Comparison of ENCODE assay signal across 9 cellular contexts in genomic region chr3:161700998-161701397, GRCh38.
A peak's percentile ranks its signal among the peaks of the same experiment; 100 is the strongest.
DNase-seq lines count a peak whose midpoint lies in the region; ATAC-seq lines count a peak whose summit lies in the region.
"Had no signal": no experiment of that assay in that cellular context is flagged by ENCODE, and none has a peak within 500 bp of the region (broad histone marks: within the 10 kb centered on the region; RNA-seq: fewer than 3 reads in every experiment).

No MANE protein-coding gene starts in this region.

- DNase-seq in NCI-H345 (lab: John Stamatoyannopoulos, UW) (peak; percentile 7), NCI-H345 treated with DMSO at 0.1 percent for 48 hours (lab: John Stamatoyannopoulos, UW; ENCODE audit: unreplicated experiment) (no peak), MV-4-11 (lab: John Stamatoyannopoulos, UW) (peak; percentile 53), iPS-NIHi7 (ENCODE audit: extremely low spot score) (peak; percentile 13), NCI-H187 treated with DMSO at 0.1 percent for 48 hours (lab: John Stamatoyannopoulos, UW) (no peak), activated gamma-delta T cell (lab: John Stamatoyannopoulos, UW) (no peak)

- ATAC-seq in HG02610 (IDR thresholded peaks at IDR 0.05; ENCODE audit: unreplicated experiment): peak; percentile 89
- ATAC-seq in HG03045 (IDR thresholded peaks at IDR 0.05; ENCODE audit: unreplicated experiment): no peak
- ATAC-seq: HepG2 had no signal

Comparison
In these comparisons a context has a peak if more than half of its experiments do, and no peak if none do; other contexts are left out.
1. DNase-seq: peak in NCI-H345 (single experiment), MV-4-11 (single experiment) and iPS-NIHi7 (single experiment); none in NCI-H345 treated with DMSO at 0.1 percent for 48 hours (single experiment), NCI-H187 treated with DMSO at 0.1 percent for 48 hours (single experiment) and activated gamma-delta T cell (single experiment).